In the genomic region with DNA sequence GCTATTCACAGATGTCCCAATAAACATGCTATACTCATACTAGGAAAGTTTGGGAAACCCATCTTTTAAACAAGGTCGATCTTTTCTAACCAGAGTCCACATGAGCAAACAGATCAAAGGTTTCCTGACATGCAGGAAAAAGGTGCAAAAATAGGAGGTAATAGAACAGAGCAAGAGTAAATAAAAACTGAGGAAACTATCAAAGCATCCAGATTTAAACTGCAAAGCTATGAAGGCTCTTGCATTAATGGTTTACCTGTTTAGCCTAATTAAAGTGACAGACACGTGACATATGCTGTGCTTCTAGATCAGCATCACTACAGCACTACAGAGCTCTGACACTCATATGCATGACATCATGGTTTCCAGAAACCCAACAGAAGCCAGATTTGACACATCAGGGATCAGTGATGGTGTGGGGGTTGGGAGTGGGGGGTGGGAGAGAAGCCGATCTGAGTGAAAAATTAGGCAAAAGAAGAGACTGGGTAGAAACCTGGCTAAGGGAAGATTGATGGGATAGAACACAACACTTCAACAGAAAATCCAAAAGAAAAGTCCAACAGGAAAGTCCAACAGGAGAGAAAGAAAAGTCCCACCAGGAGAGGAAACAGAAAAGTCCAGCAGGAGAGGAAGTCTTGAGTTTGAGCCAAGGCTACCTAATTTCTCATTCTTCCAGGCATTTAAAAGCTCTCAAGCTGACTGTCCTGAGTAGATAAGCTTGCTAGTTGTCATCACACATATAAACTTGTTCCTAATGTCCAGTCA, we compare ENCODE assay signal across 27 cellular contexts.
"Had no signal": no experiment of that assay in that cellular context is flagged by ENCODE, and none has a peak within 500 bp of the region (broad histone marks: within the 10 kb centered on the region; RNA-seq: fewer than 3 reads in every experiment).

No MANE protein-coding gene starts in this region.

- DNase-seq: activated CD4-positive, alpha-beta memory T cell treated with anti-CD3 and anti-CD28 coated beads for 36 hours; activated CD4-positive, alpha-beta T cell treated with anti-CD3 and anti-CD28 coated beads for 36 hours; activated CD4-positive, alpha-beta T cell treated with anti-CD3 and anti-CD28 coated beads, Interleukin-2, amount 10 ng/mL, durations not matched to agents 7 days and 5 days; activated CD8-positive, alpha-beta memory T cell treated with anti-CD3 and anti-CD28 coated beads, Interleukin-2, amount 50 U/mL, for 4 hours; activated gamma-delta T cell treated with Interleukin-2 at 50 U/mL for 16 hours; activated naive CD4-positive, alpha-beta T cell treated with anti-CD3 and anti-CD28 coated beads for 36 hours; activated T-cell treated with anti-CD3 and anti-CD28 coated beads for 4 hours; activated T-cell treated with anti-CD3 and anti-CD28 coated beads, Interleukin-2, amount 50 U/mL, for 4 hours; adrenal gland; brain microvascular endothelial cell; central memory CD4-positive, alpha-beta T cell; NCI-H1105; NCI-H1417 treated with DMSO at 0.1 percent for 48 hours; NCI-H1930; NCI-H2081 treated with DMSO at 0.1 percent for 48 hours; NCI-H345; NCI-H524 treated with DMSO at 0.1 percent for 48 hours; SHP77; SJCRH30 had no signal

- H3K9me3 ChIP-seq: adrenal gland, SJCRH30 had no signal

- H3K4me3 Mint-ChIP-seq: activated CD4-positive, alpha-beta memory T cell treated with anti-CD3 and anti-CD28 coated beads for 36 hours; activated CD4-positive, alpha-beta T cell treated with anti-CD3 and anti-CD28 coated beads for 36 hours; activated CD4-positive, alpha-beta T cell treated with anti-CD3 and anti-CD28 coated beads, Interleukin-2, amount 10 ng/mL, durations not matched to agents 7 days and 5 days; activated naive CD4-positive, alpha-beta T cell treated with anti-CD3 and anti-CD28 coated beads for 36 hours; activated T-cell treated with anti-CD3 and anti-CD28 coated beads, Interleukin-2, amount 50 U/mL, for 4 hours; activated T-helper 1 cell treated with anti-CD3 and anti-CD28 coated beads, Interleukin-12 subunit alpha, Interleukin-12 subunit beta, Interleukin-2, Interleukin-4 antibody, amounts not matched to agents 30 ng/mL and 10 ng/mL and 1 ng/mL, durations not matched to agents 14 hours and 24 hours and 36 hours; T-helper 1 cell treated with Interleukin-12 subunit alpha and Interleukin-12 subunit beta and Interleukin-4 antibody, amounts not matched to agents 30 μg/mL and 1 μg/mL, for 36 hours; T-helper 2 cell treated with Interferon-gamma antibody and Interleukin-4, amounts not matched to agents 5 μg/mL and 100 μg/mL, for 36 hours; WTC11 had no signal

- H3K36me3 ChIP-seq: adrenal gland, brain microvascular endothelial cell, SJCRH30 had no signal

- H3K4me3 ChIP-seq: adrenal gland, SJCRH30, SK-N-MC had no signal

- H3K4me1 ChIP-seq: adrenal gland had no signal

- H3K27me3 ChIP-seq: adrenal gland, brain microvascular endothelial cell, SJCRH30 had no signal

- H3K9me3 Mint-ChIP-seq: activated CD4-positive, alpha-beta memory T cell treated with anti-CD3 and anti-CD28 coated beads for 36 hours; activated CD4-positive, alpha-beta T cell treated with anti-CD3 and anti-CD28 coated beads, Interleukin-2, amount 10 ng/mL, durations not matched to agents 7 days and 5 days; activated naive CD4-positive, alpha-beta T cell treated with anti-CD3 and anti-CD28 coated beads, Interleukin-2, amount 50 U/mL, for 72 hours; activated T-cell treated with anti-CD3 and anti-CD28 coated beads, Interleukin-2, amount 50 U/mL, for 4 hours; activated T-helper 1 cell treated with anti-CD3 and anti-CD28 coated beads, Interleukin-12 subunit alpha, Interleukin-12 subunit beta, Interleukin-2, Interleukin-4 antibody, amounts not matched to agents 30 ng/mL and 10 ng/mL and 1 ng/mL, durations not matched to agents 14 hours and 24 hours and 36 hours; T-helper 1 cell treated with Interleukin-12 subunit alpha and Interleukin-12 subunit beta and Interleukin-4 antibody, amounts not matched to agents 30 μg/mL and 1 μg/mL, for 36 hours; T-helper 2 cell treated with Interferon-gamma antibody and Interleukin-4, amounts not matched to agents 5 μg/mL and 100 μg/mL, for 36 hours; WTC11 had no signal

- H3K36me3 Mint-ChIP-seq: activated CD4-positive, alpha-beta memory T cell treated with anti-CD3 and anti-CD28 coated beads for 36 hours; activated naive CD4-positive, alpha-beta T cell treated with anti-CD3 and anti-CD28 coated beads, Interleukin-2, amount 50 U/mL, for 72 hours; WTC11 had no signal

- ATAC-seq: activated CD4-positive, alpha-beta T cell treated with anti-CD3 and anti-CD28 coated beads for 36 hours; activated CD4-positive, CD25-positive, alpha-beta regulatory T cell treated with anti-CD3 and anti-CD28 coated beads, Interleukin-2, amount 50 U/mL, for 24 hours; activated naive CD4-positive, alpha-beta T cell treated with anti-CD3 and anti-CD28 coated beads, Interleukin-2, amount 50 U/mL, for 72 hours; activated T-cell treated with anti-CD3 and anti-CD28 coated beads, Interleukin-2, amount 50 U/mL, for 4 hours; Panc1; WTC11 had no signal

- H3K4me1 Mint-ChIP-seq: activated CD4-positive, alpha-beta T cell treated with anti-CD3 and anti-CD28 coated beads for 36 hours; activated CD4-positive, alpha-beta T cell treated with anti-CD3 and anti-CD28 coated beads, Interleukin-2, amount 10 ng/mL, durations not matched to agents 7 days and 5 days had no signal

- H3K27ac Mint-ChIP-seq: activated CD4-positive, alpha-beta memory T cell treated with anti-CD3 and anti-CD28 coated beads for 36 hours; activated CD4-positive, alpha-beta T cell treated with anti-CD3 and anti-CD28 coated beads for 36 hours; activated CD4-positive, alpha-beta T cell treated with anti-CD3 and anti-CD28 coated beads, Interleukin-2, amount 10 ng/mL, durations not matched to agents 7 days and 5 days; activated naive CD4-positive, alpha-beta T cell treated with anti-CD3 and anti-CD28 coated beads for 36 hours; activated naive CD4-positive, alpha-beta T cell treated with anti-CD3 and anti-CD28 coated beads, Interleukin-2, amount 50 U/mL, for 72 hours; activated T-helper 1 cell treated with anti-CD3 and anti-CD28 coated beads, Interleukin-12 subunit alpha, Interleukin-12 subunit beta, Interleukin-2, Interleukin-4 antibody, amounts not matched to agents 30 ng/mL and 10 ng/mL and 1 ng/mL, durations not matched to agents 14 hours and 24 hours and 36 hours; T-helper 1 cell treated with Interleukin-12 subunit alpha and Interleukin-12 subunit beta and Interleukin-4 antibody, amounts not matched to agents 30 μg/mL and 1 μg/mL, for 36 hours; T-helper 2 cell treated with Interferon-gamma antibody and Interleukin-4, amounts not matched to agents 5 μg/mL and 100 μg/mL, for 36 hours; WTC11 had no signal

- H3K27me3 Mint-ChIP-seq: activated CD4-positive, alpha-beta memory T cell treated with anti-CD3 and anti-CD28 coated beads for 36 hours; activated CD4-positive, alpha-beta T cell treated with anti-CD3 and anti-CD28 coated beads for 36 hours; activated CD4-positive, alpha-beta T cell treated with anti-CD3 and anti-CD28 coated beads, Interleukin-2, amount 10 ng/mL, durations not matched to agents 7 days and 5 days had no signal

- H3K27ac ChIP-seq: adrenal gland, brain microvascular endothelial cell, SJCRH30 had no signal
